ENCODE assay signal across 9 cellular contexts in genomic region chr16:27314986-27315332, GRCh38. TPM values are rescaled to one million over a fixed set of nuclear protein-coding genes. Genes with fewer than 3 reads are reported as not detected.
A peak's percentile ranks its signal among the peaks of the same experiment; 100 is the strongest.
DNase-seq lines count a peak whose midpoint lies in the region; ATAC-seq, FAIRE-seq and TF ChIP-seq lines count a peak whose summit lies in the region.
"Had no signal": no experiment of that assay in that cellular context is flagged by ENCODE, and none has a peak within 500 bp of the region (broad histone marks: within the 10 kb centered on the region; RNA-seq: fewer than 3 reads in every experiment).

No MANE protein-coding gene starts in this region.

- ATAC-seq in upper lobe of left lung (ENCODE audit: low FRiP score in 2 of 2) (no peak), HG03354 (IDR thresholded peaks at IDR 0.05; ENCODE audit: poor library complexity, severe bottlenecking, unreplicated experiment) (no peak), GM21825 (IDR thresholded peaks at IDR 0.05; ENCODE audit: unreplicated experiment) (no peak), GM19023 (IDR thresholded peaks at IDR 0.05; ENCODE audit: unreplicated experiment) (no peak)

- peak overlapping the region; percentile 98 to 100 (median 100) for H3K27ac ChIP-seq in upper lobe of left lung

- H3K36me3 Mint-ChIP-seq in activated naive CD4-positive, alpha-beta T cell treated with anti-CD3 and anti-CD28 coated beads, Interleukin-2, amount 50 U/mL, for 24 hours: peaks cover 21% of the 10 kb centered on the region

- H3K27me3 Mint-ChIP-seq in activated naive CD4-positive, alpha-beta T cell treated with anti-CD3 and anti-CD28 coated beads, Interleukin-2, amount 50 U/mL, for 24 hours: no peaks in the 10 kb centered on the region

- whole genome bisulfite sequencing in upper lobe of left lung, 2 donors: 67 to 72% methylated on average over 2 of the region's 2 CpGs

- TF ChIP-seq CTCF in bronchial epithelial cell (IDR thresholded peaks at IDR 0.05; ENCODE audit: insufficient read depth, low read length, severe bottlenecking) (no peak), upper lobe of left lung (IDR thresholded peaks at IDR 0.05) (no peak)

- peaks cover 46% of the 10 kb centered on the region for H3K4me1 Mint-ChIP-seq in activated naive CD4-positive, alpha-beta T cell treated with anti-CD3 and anti-CD28 coated beads, Interleukin-2, amount 50 U/mL, for 24 hours

- TF ChIP-seq EP300 in upper lobe of left lung (IDR thresholded peaks at IDR 0.05): no peak

- H3K4me1 ChIP-seq in mononuclear cell (ENCODE audit: insufficient read depth, low read length) (peaks cover 66% of the 10 kb centered on the region), upper lobe of left lung (peaks cover 48 to 65% (median 61%) of the 10 kb centered on the region in 4 donors)

- no peaks in the 10 kb centered on the region for H3K9me3 Mint-ChIP-seq in activated naive CD4-positive, alpha-beta T cell treated with anti-CD3 and anti-CD28 coated beads, Interleukin-2, amount 50 U/mL, for 24 hours

- no peak for TF ChIP-seq POLR2A in upper lobe of left lung (IDR thresholded peaks at IDR 0.05)

- no peaks in the 10 kb centered on the region for H3K27me3 ChIP-seq in bronchial epithelial cell (ENCODE audit: control insufficient read depth, insufficient read depth, low read length)
- H3K27me3 ChIP-seq in mononuclear cell (ENCODE audit: insufficient read depth, low read length): no peaks in the 10 kb centered on the region
- no peaks in the 10 kb centered on the region for H3K27me3 ChIP-seq in upper lobe of left lung

- FAIRE-seq in bronchial epithelial cell (lab: Jason Lieb, UNC): no peak

- peak overlapping the region; percentile 93 for H3K4me3 ChIP-seq in bronchial epithelial cell (ENCODE audit: low read depth, low read length)
- H3K4me3 ChIP-seq in mononuclear cell (ENCODE audit: low read length): peak overlapping the region; percentile 85
- peak overlapping the region; percentile 33 to 96 (median 94) for H3K4me3 ChIP-seq in upper lobe of left lung

- H3K27ac Mint-ChIP-seq in activated naive CD4-positive, alpha-beta T cell treated with anti-CD3 and anti-CD28 coated beads, Interleukin-2, amount 50 U/mL, for 24 hours: peak overlapping the region; percentile 97

- peaks cover 1% of the 10 kb centered on the region for H3K36me3 ChIP-seq in bronchial epithelial cell (ENCODE audit: control insufficient read depth, insufficient read depth, low read length)
- H3K36me3 ChIP-seq in upper lobe of left lung: peaks cover 0 to 8% (median 0%) of the 10 kb centered on the region in 4 donors

- H3K4me3 Mint-ChIP-seq in activated naive CD4-positive, alpha-beta T cell treated with anti-CD3 and anti-CD28 coated beads, Interleukin-2, amount 50 U/mL, for 24 hours: peak overlapping the region; percentile 93

- no peak for DNase-seq in activated naive CD4-positive, alpha-beta T cell treated with Interleukin-2 at 50 U/mL for 16 hours
- no peak for DNase-seq in bronchial epithelial cell (ENCODE audit: low read depth)
- DNase-seq in upper lobe of left lung: no peak
- DNase-seq: COR-L47 had no signal

- no peaks in the 10 kb centered on the region for H3K9me3 ChIP-seq in mononuclear cell (ENCODE audit: low read depth, low read length)
- H3K9me3 ChIP-seq in upper lobe of left lung: no peaks in the 10 kb centered on the region

RNA-seq across cellular contexts. Expression of gene IL4R, which starts 1.2 kb away (rescaled TPM):
- total RNA-seq in bronchial epithelial cell (25.8 and 32.9 TPM in 2 replicates), mononuclear cell (103 TPM), upper lobe of left lung (100 to 1,000 TPM in 5 of 6 donors, 10 to 100 TPM in 1; 87.0 to 202 (median 153) TPM)

RNA-seq across cellular contexts. Expression of gene NSMCE1, which starts 46.4 kb away (rescaled TPM):
- total RNA-seq in bronchial epithelial cell (107 and 111 TPM in 2 replicates), mononuclear cell (29.5 TPM), upper lobe of left lung (10 to 100 TPM; 14.7 to 50.6 (median 31.0) TPM)
